In the genomic region with DNA sequence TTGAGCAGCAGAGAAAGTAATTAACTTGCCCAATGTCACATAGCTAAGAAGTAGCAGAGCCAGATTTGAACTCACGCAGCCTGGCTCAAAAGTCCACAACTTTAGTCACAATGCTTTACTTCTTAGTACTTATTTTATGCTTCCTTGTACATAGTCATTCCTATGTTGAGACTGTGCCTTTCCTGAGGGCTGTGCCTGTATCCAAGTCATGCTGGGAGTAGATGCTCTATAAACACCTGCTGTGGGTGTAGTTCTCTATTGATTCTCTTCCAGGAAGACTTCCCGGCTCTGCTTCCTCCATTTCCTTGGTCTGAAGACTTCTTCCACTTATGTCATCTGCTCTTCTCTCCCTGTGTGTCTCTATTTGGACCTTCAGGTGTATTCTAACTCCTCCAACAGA, we compare ENCODE assay signal across 26 cellular contexts. TPM values are rescaled to one million over a fixed set of nuclear protein-coding genes. Genes with fewer than 3 reads are reported as not detected.
"Had no signal": no experiment of that assay in that cellular context is flagged by ENCODE, and none has a peak within 500 bp of the region (broad histone marks: within the 10 kb centered on the region; RNA-seq: fewer than 3 reads in every experiment).

No MANE protein-coding gene starts in this region.

- H3K27ac ChIP-seq: adrenal gland, PC-9, SJCRH30, SK-N-MC had no signal

- H3K27me3 ChIP-seq: adrenal gland, MG63, SJCRH30 had no signal

- DNase-seq: activated CD4-positive, alpha-beta T cell treated with anti-CD3 and anti-CD28 coated beads for 36 hours; activated CD4-positive, alpha-beta T cell treated with anti-CD3 and anti-CD28 coated beads, Interleukin-2, amount 10 ng/mL, durations not matched to agents 7 days and 5 days; activated CD4-positive, alpha-beta T cell treated with anti-CD3 and anti-CD28 coated beads, Interleukin-2, amount 50 U/mL, for 48 hours; activated CD8-positive, alpha-beta T cell treated with anti-CD3 and anti-CD28 coated beads, Interleukin-2, amount 10 ng/mL, durations not matched to agents 7 days and 5 days; activated gamma-delta T cell; activated naive CD4-positive, alpha-beta T cell treated with anti-CD3 and anti-CD28 coated beads for 36 hours; activated T-cell treated with anti-CD3 and anti-CD28 coated beads, Interleukin-2, amount 50 U/mL, for 24 hours; adrenal gland; anterior cingulate cortex; caudate nucleus; cerebellar nuclear complex; MG63; NCI-H1048; NCI-H1105 treated with DMSO at 0.1 percent for 48 hours; NCI-H1436; NCI-H1694; NCI-H1930; NCI-H446 treated with DMSO at 0.1 percent for 48 hours; NK-92 treated with Interleukin-12 subunit alpha and Interleukin-12 subunit beta, amount 100 ng/mL, for 24 hours; PC-9 had no signal

- H3K36me3 ChIP-seq: adrenal gland had no signal

- ATAC-seq: activated CD4-positive, alpha-beta T cell treated with anti-CD3 and anti-CD28 coated beads for 36 hours; activated CD4-positive, CD25-positive, alpha-beta regulatory T cell treated with anti-CD3 and anti-CD28 coated beads, Interleukin-2, amount 50 U/mL, for 24 hours; activated CD8-positive, alpha-beta T cell treated with anti-CD3 and anti-CD28 coated beads, Interleukin-2, amount 10 ng/mL, durations not matched to agents 7 days and 5 days; activated naive CD4-positive, alpha-beta T cell treated with anti-CD3 and anti-CD28 coated beads, Interleukin-2, amount 50 U/mL, for 72 hours; K562 had no signal

- H3K9me3 ChIP-seq: adrenal gland, MG63, SJCRH30 had no signal

- H3K4me2 ChIP-seq: PC-9 had no signal

- H3K4me1 ChIP-seq: adrenal gland, SJCRH30 had no signal

- H3K4me3 ChIP-seq: adrenal gland, K562, MG63, PC-9, SJCRH30, SK-N-MC had no signal

RNA-seq across cellular contexts. Expression of a gene that starts 23.8 kb away (rescaled TPM):
- total RNA-seq: adrenal gland, bronchial epithelial cell, K562, PC-9, SJCRH30 had no signal
- polyA plus RNA-seq: K562 had no signal
